1 cellular context compared by ENCODE assay signal in genomic region chr9:91134608-91135007, GRCh38.
TF ChIP-seq lines count a peak whose summit lies in the region.

No MANE protein-coding gene starts in this region.

TF ChIP-seq in IMR-90, 13 proteins besides CTCF, POLR2A, EP300 and RAD21 (continued from another document):
- TF ChIP-seq FOS (IDR thresholded peaks at IDR 0.05; ENCODE audit: low read depth, low read length), result no peak
- no peak for TF ChIP-seq MAZ (IDR thresholded peaks at IDR 0.05; ENCODE audit: borderline replicate concordance, low read depth, low read length)
- no peak for TF ChIP-seq CEBPB (IDR thresholded peaks at IDR 0.05; ENCODE audit: low read depth, low read length)
